1 cellular context compared by ENCODE assay signal in the genomic region with DNA sequence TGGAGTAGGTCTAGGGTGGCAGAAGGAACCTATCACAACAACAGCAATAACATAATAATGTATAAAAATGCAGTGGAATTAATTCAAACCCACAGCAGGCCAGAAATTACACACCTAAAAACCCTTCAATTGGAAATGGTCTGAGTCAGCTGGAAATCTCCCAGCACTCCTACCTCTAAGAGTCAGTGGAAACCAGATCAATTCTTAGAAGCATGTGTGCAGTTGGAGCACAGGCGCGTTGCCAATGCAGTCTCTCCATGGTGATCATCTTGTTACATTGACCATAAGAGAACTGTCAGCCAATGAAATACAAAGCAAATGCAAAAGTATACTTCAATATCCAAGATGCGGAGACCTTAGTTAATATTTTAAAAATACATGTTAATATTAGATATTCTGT.
TF ChIP-seq lines count a peak whose summit lies in the region.

No MANE protein-coding gene starts in this region.

TF ChIP-seq in SK-N-SH treated with all-trans-retinoic acid at 6 μM for 48 hours, 23 proteins besides CTCF, POLR2A, EP300 and RAD21 (continued from another document):
- TF ChIP-seq, protein P1, sequence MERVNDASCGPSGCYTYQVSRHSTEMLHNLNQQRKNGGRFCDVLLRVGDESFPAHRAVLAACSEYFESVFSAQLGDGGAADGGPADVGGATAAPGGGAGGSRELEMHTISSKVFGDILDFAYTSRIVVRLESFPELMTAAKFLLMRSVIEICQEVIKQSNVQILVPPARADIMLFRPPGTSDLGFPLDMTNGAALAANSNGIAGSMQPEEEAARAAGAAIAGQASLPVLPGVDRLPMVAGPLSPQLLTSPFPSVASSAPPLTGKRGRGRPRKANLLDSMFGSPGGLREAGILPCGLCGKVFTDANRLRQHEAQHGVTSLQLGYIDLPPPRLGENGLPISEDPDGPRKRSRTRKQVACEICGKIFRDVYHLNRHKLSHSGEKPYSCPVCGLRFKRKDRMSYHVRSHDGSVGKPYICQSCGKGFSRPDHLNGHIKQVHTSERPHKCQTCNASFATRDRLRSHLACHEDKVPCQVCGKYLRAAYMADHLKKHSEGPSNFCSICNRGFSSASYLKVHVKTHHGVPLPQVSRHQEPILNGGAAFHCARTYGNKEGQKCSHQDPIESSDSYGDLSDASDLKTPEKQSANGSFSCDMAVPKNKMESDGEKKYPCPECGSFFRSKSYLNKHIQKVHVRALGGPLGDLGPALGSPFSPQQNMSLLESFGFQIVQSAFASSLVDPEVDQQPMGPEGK (CRISPR knock-in tag; IDR thresholded peaks at IDR 0.05; ENCODE audit: borderline replicate concordance), result no peak
- no peak for TF ChIP-seq RARB (CRISPR knock-in tag; IDR thresholded peaks at IDR 0.05)
- no peak for TF ChIP-seq ZFP30 (CRISPR knock-in tag; IDR thresholded peaks at IDR 0.05)
- no peak for TF ChIP-seq ZFP3 (CRISPR knock-in tag; IDR thresholded peaks at IDR 0.05)
- no peak for TF ChIP-seq GLIS3 (CRISPR knock-in tag; IDR thresholded peaks at IDR 0.05)
- no peak for TF ChIP-seq BACH2 (CRISPR knock-in tag; IDR thresholded peaks at IDR 0.05; ENCODE audit: borderline replicate concordance)
- no peak for TF ChIP-seq ZNF8 (CRISPR knock-in tag; IDR thresholded peaks at IDR 0.05)
- no peak for TF ChIP-seq TCF4 (CRISPR knock-in tag; IDR thresholded peaks at IDR 0.05; ENCODE audit: borderline replicate concordance)
- no peak for TF ChIP-seq OSR1 (CRISPR knock-in tag; IDR thresholded peaks at IDR 0.05)
- no peak for TF ChIP-seq CSDC2 (CRISPR knock-in tag; IDR thresholded peaks at IDR 0.05)
- TF ChIP-seq, protein P2, sequence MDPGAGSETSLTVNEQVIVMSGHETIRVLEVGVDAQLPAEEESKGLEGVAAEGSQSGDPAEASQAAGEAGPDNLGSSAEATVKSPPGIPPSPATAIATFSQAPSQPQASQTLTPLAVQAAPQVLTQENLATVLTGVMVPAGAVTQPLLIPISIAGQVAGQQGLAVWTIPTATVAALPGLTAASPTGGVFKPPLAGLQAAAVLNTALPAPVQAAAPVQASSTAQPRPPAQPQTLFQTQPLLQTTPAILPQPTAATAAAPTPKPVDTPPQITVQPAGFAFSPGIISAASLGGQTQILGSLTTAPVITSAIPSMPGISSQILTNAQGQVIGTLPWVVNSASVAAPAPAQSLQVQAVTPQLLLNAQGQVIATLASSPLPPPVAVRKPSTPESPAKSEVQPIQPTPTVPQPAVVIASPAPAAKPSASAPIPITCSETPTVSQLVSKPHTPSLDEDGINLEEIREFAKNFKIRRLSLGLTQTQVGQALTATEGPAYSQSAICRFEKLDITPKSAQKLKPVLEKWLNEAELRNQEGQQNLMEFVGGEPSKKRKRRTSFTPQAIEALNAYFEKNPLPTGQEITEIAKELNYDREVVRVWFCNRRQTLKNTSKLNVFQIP (CRISPR knock-in tag; IDR thresholded peaks at IDR 0.05; ENCODE audit: borderline replicate concordance, low read depth), result no peak
- TF ChIP-seq ESRRG (CRISPR knock-in tag; IDR thresholded peaks at IDR 0.05), result no peak
